ENCODE assay signal across 8 cellular contexts in genomic region chr3:23805881-23806321, GRCh38. TPM values are rescaled to one million over a fixed set of nuclear protein-coding genes. Genes with fewer than 3 reads are reported as not detected.
A peak's percentile ranks its signal among the peaks of the same experiment; 100 is the strongest.
DNase-seq lines count a peak whose midpoint lies in the region; ATAC-seq lines count a peak whose summit lies in the region.

Gene UBE2E1, plus strand, starts transcription at chr3:23805955. Its CDS starts 1,315 bp downstream, at chr3:23807270.

- intact Hi-C loops in T-helper 2 cell treated with Interferon-gamma antibody and Interleukin-4, amounts not matched to agents 100 ng/mL and 5 ng/mL, for 36 hours (cut with micrococcal nuclease), result loop anchor here (1.0 to 10.0 kb wide), 4 partner anchors 111 to 604 kb away; partner anchors contain the start of genes NR1D2, RPL15 and UBE2E2
- intact Hi-C loops in right cardiac atrium (cut with DNase I), result loop anchor here in 1 of 4 donors (10.0 kb wide), 1 partner anchor 601 kb away; the partner anchor contains the start of gene UBE2E2

- DNase-seq in GDM1 (lab: John Stamatoyannopoulos, UW) (peak; percentile 71), anterior cingulate cortex (lab: John Stamatoyannopoulos, UW) (peak in 53 of 58 donors; percentile 11 to 81 (median 54)), right cardiac atrium (peak; percentile 81 to 92 (median 92)), renal cortical epithelial cell (ENCODE audit: low read depth) (peak; percentile 50), NCI-H187 treated with DMSO at 0.1 percent for 48 hours (lab: John Stamatoyannopoulos, UW) (no peak)

- H3K4me3 ChIP-seq in right cardiac atrium (ENCODE audit: low read length), result peak within 1 kb of the TSS; percentile 100

- no peaks in the 10 kb centered on the region for H3K4me1 ChIP-seq in right cardiac atrium (ENCODE audit: control insufficient read depth, insufficient read depth, low read length)

- H3K9me3 ChIP-seq in right cardiac atrium (ENCODE audit: control insufficient read depth, low read length), result no peaks in the 10 kb centered on the region

- peak within 1 kb of the TSS; percentile 95 to 99 (median 99) for H3K27ac Mint-ChIP-seq in IgD-negative memory B cell

- peak within 1 kb of the TSS; percentile 97 to 99 (median 98) for H3K4me3 Mint-ChIP-seq in IgD-negative memory B cell

- ATAC-seq in GM21529 (IDR thresholded peaks at IDR 0.05; ENCODE audit: unreplicated experiment), result peak; percentile 60
- peak; percentile 86 to 89 for ATAC-seq in right cardiac atrium

- H3K27ac ChIP-seq in right cardiac atrium (ENCODE audit: low read length), result peak within 1 kb of the TSS; percentile 74

- WGBS in right cardiac atrium, result under 1% methylated on average over 50 of the region's 51 CpGs

- no peaks in the 10 kb centered on the region for H3K27me3 Mint-ChIP-seq in IgD-negative memory B cell

- H3K36me3 Mint-ChIP-seq in IgD-negative memory B cell, result no peaks in the 10 kb centered on the region

- no peaks in the 10 kb centered on the region for H3K27me3 ChIP-seq in right cardiac atrium (ENCODE audit: control insufficient read depth, insufficient read depth)

- peaks cover 0 to 2% (median 0%) of the 10 kb centered on the region in 3 donors for H3K9me3 Mint-ChIP-seq in IgD-negative memory B cell

- peaks cover 35 to 37% (median 35%) of the 10 kb centered on the region in 3 donors for H3K4me1 Mint-ChIP-seq in IgD-negative memory B cell

RNA-seq across cellular contexts. Expression of gene UBE2E1, which starts in this region (rescaled TPM):
- polyA plus RNA-seq in IgD-negative memory B cell, result 17.0 TPM
- total RNA-seq in T-helper 2 cell treated with Interferon-gamma antibody and Interleukin-4, amounts not matched to agents 100 ng/mL and 5 ng/mL, for 36 hours, result 68.5 and 70.7 TPM in 2 replicates
- 10 to 100 TPM; 47.9 to 64.4 (median 53.0) TPM for total RNA-seq in right cardiac atrium
- 51.8 TPM for polyA plus RNA-seq in right cardiac atrium
- total RNA-seq in renal cortical epithelial cell, result 98.2 and 285 TPM in 2 replicates
